1 cellular context compared by ENCODE assay signal in the genomic region with DNA sequence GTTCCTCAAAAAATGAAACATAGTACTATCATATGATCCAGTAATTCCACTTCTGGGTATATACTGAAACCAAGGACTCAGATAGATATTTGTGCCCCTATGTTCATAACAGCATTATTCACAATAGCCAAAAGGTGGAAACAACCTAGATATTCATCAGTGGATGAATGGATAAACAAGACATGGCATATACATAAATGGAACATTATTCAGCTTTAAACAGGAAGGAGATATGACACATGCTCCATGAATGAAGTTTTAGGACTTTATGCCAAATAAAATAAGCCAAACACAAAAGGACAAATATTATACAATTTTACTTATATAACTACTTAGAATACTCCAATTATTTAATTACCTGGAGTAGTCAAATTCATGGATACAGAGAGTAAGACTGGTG.
TF ChIP-seq lines count a peak whose summit lies in the region.

No MANE protein-coding gene starts in this region.

TF ChIP-seq in SK-N-SH treated with all-trans-retinoic acid at 6 μM for 48 hours, 23 proteins besides CTCF, POLR2A, EP300 and RAD21 (continued from another document):
- TF ChIP-seq ARNTL (CRISPR knock-in tag; IDR thresholded peaks at IDR 0.05; ENCODE audit: borderline replicate concordance, low read depth) (no peak), TCF4 (CRISPR knock-in tag; IDR thresholded peaks at IDR 0.05; ENCODE audit: borderline replicate concordance) (no peak), ESRRG (CRISPR knock-in tag; IDR thresholded peaks at IDR 0.05) (no peak)
- TF ChIP-seq, protein P1, sequence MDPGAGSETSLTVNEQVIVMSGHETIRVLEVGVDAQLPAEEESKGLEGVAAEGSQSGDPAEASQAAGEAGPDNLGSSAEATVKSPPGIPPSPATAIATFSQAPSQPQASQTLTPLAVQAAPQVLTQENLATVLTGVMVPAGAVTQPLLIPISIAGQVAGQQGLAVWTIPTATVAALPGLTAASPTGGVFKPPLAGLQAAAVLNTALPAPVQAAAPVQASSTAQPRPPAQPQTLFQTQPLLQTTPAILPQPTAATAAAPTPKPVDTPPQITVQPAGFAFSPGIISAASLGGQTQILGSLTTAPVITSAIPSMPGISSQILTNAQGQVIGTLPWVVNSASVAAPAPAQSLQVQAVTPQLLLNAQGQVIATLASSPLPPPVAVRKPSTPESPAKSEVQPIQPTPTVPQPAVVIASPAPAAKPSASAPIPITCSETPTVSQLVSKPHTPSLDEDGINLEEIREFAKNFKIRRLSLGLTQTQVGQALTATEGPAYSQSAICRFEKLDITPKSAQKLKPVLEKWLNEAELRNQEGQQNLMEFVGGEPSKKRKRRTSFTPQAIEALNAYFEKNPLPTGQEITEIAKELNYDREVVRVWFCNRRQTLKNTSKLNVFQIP (CRISPR knock-in tag; IDR thresholded peaks at IDR 0.05; ENCODE audit: borderline replicate concordance, low read depth) = no peak
